Comparison of ENCODE assay signal across 13 cellular contexts in genomic region chr1:109501644-109502367, GRCh38. TPM values are rescaled to one million over a fixed set of nuclear protein-coding genes. Genes with fewer than 3 reads are reported as not detected.
DNase-seq lines count a peak whose midpoint lies in the region; ATAC-seq and TF ChIP-seq lines count a peak whose summit lies in the region.
"Had no signal": no experiment of that assay in that cellular context is flagged by ENCODE, and none has a peak within 500 bp of the region (broad histone marks: within the 10 kb centered on the region; RNA-seq: fewer than 3 reads in every experiment).

No MANE protein-coding gene starts in this region.

- H2BK120ac ChIP-seq in H9 (ENCODE audit: low read depth, low read length, poor library complexity, severe bottlenecking) = no peak overlapping the region

- no peak overlapping the region for H3K4me2 ChIP-seq in H9 (ENCODE audit: insufficient read depth, insufficient read length, low read length)

- no peak overlapping the region for H2AK5ac ChIP-seq in H9 (ENCODE audit: insufficient read length, low read length)

- no peaks in the 10 kb centered on the region for H3K27me3 ChIP-seq in stomach smooth muscle (ENCODE audit: control insufficient read depth in 1 of 2, insufficient read depth in 2 of 2, low read length in 2 of 2)
- H3K27me3 ChIP-seq in H9 (ENCODE audit: insufficient read depth, low read length) = no peaks in the 10 kb centered on the region
- H3K27me3 ChIP-seq: right lobe of liver had no signal

- H3K9ac ChIP-seq in stomach smooth muscle (ENCODE audit: low read length in 2 of 2) = no peak overlapping the region
- H3K9ac ChIP-seq in H9 (ENCODE audit: extremely low read depth, insufficient read length, low read length) = no peak overlapping the region

- H3K18ac ChIP-seq in H9 (ENCODE audit: insufficient read length, low read depth, low read length) = no peak overlapping the region

- no peak overlapping the region for H3K14ac ChIP-seq in H9 (ENCODE audit: insufficient read depth, low read length)

- no peaks in the 10 kb centered on the region for H3K79me2 ChIP-seq in H9 (ENCODE audit: insufficient read depth, low read length)

- no peak overlapping the region for H2AFZ ChIP-seq in H9 (ENCODE audit: low read length)

- H2BK5ac ChIP-seq in H9 (ENCODE audit: insufficient read length, low read length) = no peak overlapping the region

- peak overlapping the region in 1 of 2 donors; percentile 29 for H3K4me3 ChIP-seq in stomach smooth muscle (ENCODE audit: low read length in 2 of 2)
- H3K4me3 ChIP-seq: mucosa of descending colon, right lobe of liver had no signal

- no peak overlapping the region for H3K56ac ChIP-seq in H9 (ENCODE audit: insufficient read length, low read depth, low read length)

- H4K5ac ChIP-seq in H9 (ENCODE audit: insufficient read length, low read depth, low read length) = no peak overlapping the region

- H3K27me3 Mint-ChIP-seq in T-helper 1 cell treated with Interleukin-12 subunit alpha and Interleukin-12 subunit beta and Interleukin-4 antibody, amounts not matched to agents 30 μg/mL and 1 μg/mL, for 36 hours (ENCODE audit: low read depth) = no peaks in the 10 kb centered on the region
- no peaks in the 10 kb centered on the region for H3K27me3 Mint-ChIP-seq in T-helper 17 cell
- no peaks in the 10 kb centered on the region for H3K27me3 Mint-ChIP-seq in effector memory CD8-positive, alpha-beta T cell
- peaks cover 2% of the 10 kb centered on the region for H3K27me3 Mint-ChIP-seq in H9 (ENCODE audit: low read depth)

- H3K9me3 ChIP-seq in T-helper 17 cell (ENCODE audit: control insufficient read depth, low read length, poor library complexity, severe bottlenecking) = no peaks in the 10 kb centered on the region
- no peaks in the 10 kb centered on the region for H3K9me3 ChIP-seq in stomach smooth muscle (ENCODE audit: control insufficient read depth in 2 of 2, low read length in 2 of 2)
- H3K9me3 ChIP-seq in H9 (ENCODE audit: control insufficient read depth, low read depth, low read length) = no peaks in the 10 kb centered on the region
- H3K9me3 ChIP-seq: mucosa of descending colon, right lobe of liver had no signal

- H3K27ac Mint-ChIP-seq in T-helper 1 cell treated with Interleukin-12 subunit alpha and Interleukin-12 subunit beta and Interleukin-4 antibody, amounts not matched to agents 30 μg/mL and 1 μg/mL, for 36 hours = peak overlapping the region; percentile 85
- peak overlapping the region; percentile 95 for H3K27ac Mint-ChIP-seq in T-helper 17 cell
- H3K27ac Mint-ChIP-seq in effector memory CD8-positive, alpha-beta T cell = peak overlapping the region; percentile 80 to 90
- no peak overlapping the region for H3K27ac Mint-ChIP-seq in H9

- no peak overlapping the region for H2BK15ac ChIP-seq in H9 (ENCODE audit: low read depth, low read length)

- H3K79me1 ChIP-seq in H9 (ENCODE audit: insufficient read depth, low read depth, low read length, poor library complexity, severe bottlenecking) = no peaks in the 10 kb centered on the region

- H3K4me1 ChIP-seq in stomach smooth muscle (ENCODE audit: control insufficient read depth, insufficient read depth, low read length) (peaks cover 58% of the 10 kb centered on the region), H9 (ENCODE audit: insufficient read depth, low read length) (peaks cover 2% of the 10 kb centered on the region; the same call in 1 of the 2 replicates)
- H3K4me1 ChIP-seq: right lobe of liver had no signal

- peaks cover 41% of the 10 kb centered on the region for H3K4me1 Mint-ChIP-seq in T-helper 1 cell treated with Interleukin-12 subunit alpha and Interleukin-12 subunit beta and Interleukin-4 antibody, amounts not matched to agents 30 μg/mL and 1 μg/mL, for 36 hours (ENCODE audit: low read depth)
- H3K4me1 Mint-ChIP-seq in T-helper 17 cell = peaks cover 69% of the 10 kb centered on the region
- H3K4me1 Mint-ChIP-seq in effector memory CD8-positive, alpha-beta T cell (ENCODE audit: low read depth in 2 of 2) = peaks cover 66 to 68% of the 10 kb centered on the region in 2 donors
- peaks cover 17 to 20% of the 10 kb centered on the region in 2 experiments for H3K4me1 Mint-ChIP-seq in H9

- peaks cover 4 to 20% of the 10 kb centered on the region in 2 donors for H3K36me3 ChIP-seq in stomach smooth muscle (ENCODE audit: control insufficient read depth in 2 of 2, insufficient read depth in 2 of 2, low read length in 2 of 2)

- DNase-seq in T-helper 1 cell (no peak), T-helper 17 cell (no peak), H9 (no peak), NCI-H1048 (lab: John Stamatoyannopoulos, UW) (no peak)
- DNase-seq in effector memory CD8-positive, alpha-beta T cell = no peak
- DNase-seq in stimulated activated naive CD4-positive, alpha-beta T cell treated with Interleukin-2 at 50 U/mL for 16 hours (lab: John Stamatoyannopoulos, UW) = no peak
- DNase-seq: DMS79 treated with DMSO at 0.1 percent for 48 hours, mucosa of descending colon, NCI-H1694, right lobe of liver had no signal

- no peak overlapping the region for H2BK20ac ChIP-seq in H9 (ENCODE audit: low read depth, low read length, poor library complexity, severe bottlenecking)

- WGBS in H9 (ENCODE audit: extremely low coverage, insufficient read length, low lambda C conversion rate) = no CpG with 5 or more reads among the region's 5 CpGs

- no peak overlapping the region for H4K91ac ChIP-seq in H9 (ENCODE audit: insufficient read length, low read depth, low read length)

- no peak for TF ChIP-seq CTCF in H9 (conservative IDR thresholded peaks at IDR 0.05)

- no peaks in the 10 kb centered on the region for H4K20me1 ChIP-seq in H9 (ENCODE audit: control insufficient read depth, insufficient read depth, insufficient read length)

- H3K27ac ChIP-seq in stomach smooth muscle (ENCODE audit: low read length) (peak overlapping the region; percentile 58), H9 (ENCODE audit: insufficient read length, low read depth, low read length) (no peak overlapping the region)
- H3K27ac ChIP-seq: right lobe of liver, VCaP had no signal

- no peaks in the 10 kb centered on the region for H3K23me2 ChIP-seq in H9 (ENCODE audit: insufficient read length, low read depth, low read length, poor library complexity, severe bottlenecking)

- H3T11ph ChIP-seq in H9 (ENCODE audit: low read length) = no peak overlapping the region

- H3K36me3 Mint-ChIP-seq in T-helper 1 cell treated with Interleukin-12 subunit alpha and Interleukin-12 subunit beta and Interleukin-4 antibody, amounts not matched to agents 30 μg/mL and 1 μg/mL, for 36 hours (ENCODE audit: low read depth) = peaks cover 27% of the 10 kb centered on the region
- H3K36me3 Mint-ChIP-seq in T-helper 17 cell (ENCODE audit: low read depth) = no peaks in the 10 kb centered on the region
- peaks cover 11% of the 10 kb centered on the region for H3K36me3 Mint-ChIP-seq in effector memory CD8-positive, alpha-beta T cell (ENCODE audit: insufficient read depth)
- peaks cover 0 to 5% (median 2%) of the 10 kb centered on the region in 3 experiments; a peak in 4 of 7 replicates for H3K36me3 Mint-ChIP-seq in H9 (ENCODE audit: insufficient read depth in 1 of 3, low read depth in 3 of 3)

- no peaks in the 10 kb centered on the region for H3K9me3 Mint-ChIP-seq in T-helper 1 cell treated with Interleukin-12 subunit alpha and Interleukin-12 subunit beta and Interleukin-4 antibody, amounts not matched to agents 30 μg/mL and 1 μg/mL, for 36 hours
- H3K9me3 Mint-ChIP-seq in effector memory CD8-positive, alpha-beta T cell = no peaks in the 10 kb centered on the region
- H3K9me3 Mint-ChIP-seq in H9 = no peaks in the 10 kb centered on the region

- H3K23ac ChIP-seq in H9 (ENCODE audit: insufficient read length, low read depth, low read length) = no peak overlapping the region

- no peak overlapping the region for H3K4ac ChIP-seq in H9 (ENCODE audit: low read depth, low read length)

- no peak overlapping the region for H4K8ac ChIP-seq in H9 (replicated peaks; ENCODE audit: insufficient read length, low read depth, low read length)

- no peak overlapping the region for H2BK12ac ChIP-seq in H9 (ENCODE audit: insufficient read length, low read depth, low read length)

- H3K4me3 Mint-ChIP-seq in T-helper 1 cell treated with Interleukin-12 subunit alpha and Interleukin-12 subunit beta and Interleukin-4 antibody, amounts not matched to agents 30 μg/mL and 1 μg/mL, for 36 hours = peak overlapping the region; percentile 66
- peak overlapping the region; percentile 90 for H3K4me3 Mint-ChIP-seq in T-helper 17 cell
- H3K4me3 Mint-ChIP-seq in effector memory CD8-positive, alpha-beta T cell = peak overlapping the region; percentile 74 to 83
- no peak overlapping the region for H3K4me3 Mint-ChIP-seq in H9

- ATAC-seq in T-helper 17 cell = peak; percentile 6
- ATAC-seq in effector memory CD8-positive, alpha-beta T cell (replicated peaks) = peak; percentile 13
- ATAC-seq: right lobe of liver had no signal

RNA-seq across cellular contexts. Expression of gene AMIGO1, which starts 7.7 kb away (rescaled TPM):
- total RNA-seq in T-helper 17 cell (1 to 10 TPM; 6.2 to 8.0 TPM), H9 (2021) (3.6 and 4.1 TPM in 2 replicates)

RNA-seq across cellular contexts. Expression of gene CYB561D1, which starts 7.9 kb away (rescaled TPM):
- total RNA-seq in T-helper 17 cell = 10 to 100 TPM; 21.0 to 23.5 TPM
- 6.5 and 6.7 TPM in 2 replicates for total RNA-seq in H9 (2021)

RNA-seq across cellular contexts. Expression of gene ATXN7L2, which starts 18.1 kb away (rescaled TPM):
- total RNA-seq in T-helper 17 cell = 10 to 100 TPM; 14.3 to 16.0 TPM
- total RNA-seq in H9 (2021) = 17.3 TPM in 2 replicates

RNA-seq across cellular contexts. Expression of gene SYPL2, which starts 35.5 kb away (rescaled TPM):
- total RNA-seq in T-helper 17 cell (not detected), H9 (2021) (2.5 and 2.6 TPM in 2 replicates)

RNA-seq across cellular contexts. Expression of gene GPR61, which starts 37.9 kb away (rescaled TPM):
- total RNA-seq in T-helper 17 cell (under 1 TPM; 0.20 to 0.65 TPM), H9 (2021) (0.24 and 0.48 TPM in 2 replicates)
- total RNA-seq: right lobe of liver had no signal

Comparison
In these comparisons a context has a peak if more than half of its experiments do, and no peak if none do; other contexts are left out.
1. H3K27ac Mint-ChIP-seq: peak in T-helper 1 cell treated with Interleukin-12 subunit alpha and Interleukin-12 subunit beta and Interleukin-4 antibody, amounts not matched to agents 30 μg/mL and 1 μg/mL, for 36 hours (single experiment), T-helper 17 cell (single experiment) and effector memory CD8-positive, alpha-beta T cell (2 of 2); none in H9 (0 of 3).
2. H3K4me3 Mint-ChIP-seq: peak in T-helper 1 cell treated with Interleukin-12 subunit alpha and Interleukin-12 subunit beta and Interleukin-4 antibody, amounts not matched to agents 30 μg/mL and 1 μg/mL, for 36 hours (single experiment), T-helper 17 cell (single experiment) and effector memory CD8-positive, alpha-beta T cell (2 of 2); none in H9 (0 of 2).